17 cellular contexts compared by ENCODE assay signal in the genomic region with DNA sequence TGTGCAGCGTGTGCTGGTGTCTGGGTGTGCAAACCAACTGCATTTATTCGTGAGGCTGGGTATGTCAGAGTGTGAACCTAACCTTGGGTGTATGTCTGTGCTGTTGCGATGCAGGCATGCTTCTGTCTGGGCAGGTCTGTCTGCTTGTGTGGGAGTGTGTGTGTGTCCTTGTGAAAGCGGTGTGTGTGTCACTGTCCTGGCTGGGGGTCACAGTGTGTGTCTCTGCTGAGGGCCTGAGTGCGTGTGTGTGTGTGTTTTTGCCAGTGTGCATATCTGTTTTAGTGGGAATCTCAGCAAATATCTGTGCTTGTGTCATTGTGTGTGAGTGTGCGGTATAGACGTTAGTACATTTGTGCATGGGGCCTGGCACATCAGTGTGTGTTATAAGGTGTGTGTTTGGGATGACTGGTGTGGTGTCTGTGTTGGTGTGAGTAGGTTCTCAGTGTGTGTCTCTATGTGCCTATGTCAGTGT.
"Had no signal": no experiment of that assay in that cellular context is flagged by ENCODE, and none has a peak within 500 bp of the region (broad histone marks: within the 10 kb centered on the region; RNA-seq: fewer than 3 reads in every experiment).

No MANE protein-coding gene starts in this region.

- ATAC-seq: left ventricle myocardium superior; stimulated activated naive B cell treated with anti-CD40 and anti-IgM and Interleukin-4, amounts not matched to agents 10 μg/mL and 1 μg/mL and 100 μg/mL, for 72 hours had no signal

- H3K9ac ChIP-seq: neural progenitor cell, parathyroid adenoma had no signal

- H3K4me2 ChIP-seq: neural progenitor cell had no signal

- H3K79me2 ChIP-seq: parathyroid adenoma had no signal

- H3K27ac Mint-ChIP-seq: activated naive CD4-positive, alpha-beta T cell treated with anti-CD3 and anti-CD28 coated beads for 36 hours; activated T-helper 2 cell treated with anti-CD3 and anti-CD28 coated beads, Interferon-gamma antibody, Interleukin-2, Interleukin-4, amounts not matched to agents 10 μg/mL and 5 μg/mL and 100 μg/mL, durations not matched to agents 14 hours and 24 hours and 36 hours; neural progenitor cell; stimulated activated naive B cell treated with anti-CD40 and anti-IgM and Interleukin-4, amounts not matched to agents 10 μg/mL and 1 μg/mL and 100 μg/mL, for 72 hours had no signal

- H3K4me1 Mint-ChIP-seq: stimulated activated naive B cell treated with anti-CD40 and anti-IgM and Interleukin-4, amounts not matched to agents 10 μg/mL and 1 μg/mL and 100 μg/mL, for 72 hours had no signal

- H2AFZ ChIP-seq: neural progenitor cell, parathyroid adenoma had no signal

- H3K9me3 Mint-ChIP-seq: activated naive CD4-positive, alpha-beta T cell treated with anti-CD3 and anti-CD28 coated beads for 36 hours; activated T-helper 2 cell treated with anti-CD3 and anti-CD28 coated beads, Interferon-gamma antibody, Interleukin-2, Interleukin-4, amounts not matched to agents 10 μg/mL and 5 μg/mL and 100 μg/mL, durations not matched to agents 14 hours and 24 hours and 36 hours; neural progenitor cell had no signal

- H3K4me1 ChIP-seq: colonic mucosa, neural progenitor cell, parathyroid adenoma had no signal

- H3K36me3 Mint-ChIP-seq: neural progenitor cell; stimulated activated naive B cell treated with anti-CD40 and anti-IgM and Interleukin-4, amounts not matched to agents 10 μg/mL and 1 μg/mL and 100 μg/mL, for 72 hours had no signal

- H3K4me3 ChIP-seq: colonic mucosa, neural progenitor cell, tibial nerve had no signal

- H3K36me3 ChIP-seq: colonic mucosa, neural progenitor cell, tibial nerve had no signal

- H3K4me3 Mint-ChIP-seq: activated naive CD4-positive, alpha-beta T cell treated with anti-CD3 and anti-CD28 coated beads for 36 hours; neural progenitor cell; stimulated activated naive B cell treated with anti-CD40 and anti-IgM and Interleukin-4, amounts not matched to agents 10 μg/mL and 1 μg/mL and 100 μg/mL, for 72 hours had no signal

- H3K9me3 ChIP-seq: colonic mucosa, tibial nerve had no signal

- FAIRE-seq: endothelial cell of umbilical vein, kidney had no signal

- DNase-seq: activated CD4-positive, alpha-beta T cell treated with anti-CD3 and anti-CD28 coated beads, Interleukin-2, amount 50 U/mL, for 48 hours; activated CD4-positive, CD25-positive, alpha-beta regulatory T cell treated with anti-CD3 and anti-CD28 coated beads, Interleukin-2, amount 50 U/mL, for 72 hours; activated naive CD4-positive, alpha-beta T cell treated with anti-CD3 and anti-CD28 coated beads for 36 hours; activated T-cell treated with anti-CD3 and anti-CD28 coated beads, Interleukin-2, amount 50 U/mL, for 1 hour; colonic mucosa; effector CD8-positive, alpha-beta T cell; foreskin fibroblast; left ventricle myocardium superior; mesendoderm; stimulated activated CD4-positive, alpha-beta T cell treated with anti-CD3 and anti-CD28 coated beads, Interleukin-12 subunit alpha, Interleukin-12 subunit beta, amount 100 ng/mL, for 4 hours; stimulated activated naive B cell treated with anti-CD40 and anti-IgM and Interleukin-4, amounts not matched to agents 10 μg/mL and 1 μg/mL and 100 μg/mL, for 72 hours had no signal

- H3K27ac ChIP-seq: colonic mucosa, neural progenitor cell, parathyroid adenoma, tibial nerve had no signal

- H3K27me3 ChIP-seq: colonic mucosa, neural progenitor cell, tibial nerve had no signal
